ENCODE assay signal across 11 cellular contexts in genomic region chr14:52269100-52269499, GRCh38. TPM values are rescaled to one million over a fixed set of nuclear protein-coding genes. Genes with fewer than 3 reads are reported as not detected.
A peak's percentile ranks its signal among the peaks of the same experiment; 100 is the strongest.
DNase-seq lines count a peak whose midpoint lies in the region; ATAC-seq and TF ChIP-seq lines count a peak whose summit lies in the region.
"Had no signal": no experiment of that assay in that cellular context is flagged by ENCODE, and none has a peak within 500 bp of the region (broad histone marks: within the 10 kb centered on the region; RNA-seq: fewer than 3 reads in every experiment).

No MANE protein-coding gene starts in this region.

- H3K36me3 Mint-ChIP-seq in MCF 10A (ENCODE audit: insufficient read depth, unreplicated experiment): no peaks in the 10 kb centered on the region
- H3K36me3 Mint-ChIP-seq in naive B cell: no peaks in the 10 kb centered on the region

- no peak for ATAC-seq in naive B cell (ENCODE audit: low read depth in 2 of 2)

- in situ Hi-C loops in mammary epithelial cell (cut with MboI; ENCODE audit: low sequenced_read_pairs in 2 of 2): no loop called here
- in situ Hi-C loops in transverse colon (cut with MboI; ENCODE audit: low pct_ligation_motif_present in 1 of 4, low pct_unique_long_range_greater_than_20kb in 1 of 4, low sequenced_read_pairs in 3 of 4): loop anchor here in 2 of 4 donors (25.0 kb wide), 2 partner anchors 257 to 282 kb away; partner anchors contain the start of gene RTRAF (in 1 of the 2)

- H3K4me1 Mint-ChIP-seq in MCF 10A (ENCODE audit: insufficient read depth, unreplicated experiment) (peaks cover 12% of the 10 kb centered on the region), naive B cell (peaks cover 32 to 52% (median 39%) of the 10 kb centered on the region in 3 donors)

- H3K4me3 ChIP-seq in breast epithelium (peak overlapping the region; percentile 40 to 62 (median 46)), mammary epithelial cell (replicated peaks in 1 of 3; ENCODE audit: insufficient read depth in 1 of 3, low read depth in 2 of 3, low read length in 3 of 3) (no peak overlapping the region), transverse colon (peak overlapping the region; percentile 8 to 84 (median 52))

- no peak overlapping the region for H3K9ac ChIP-seq in mammary epithelial cell (ENCODE audit: insufficient read depth, low read length)

- H3K9me3 Mint-ChIP-seq in MCF 10A (ENCODE audit: unreplicated experiment) (no peaks in the 10 kb centered on the region), naive B cell (no peaks in the 10 kb centered on the region)

- H3K4me2 ChIP-seq in mammary epithelial cell (ENCODE audit: insufficient read depth, low read depth, low read length): peak overlapping the region; percentile 20

- H3K36me3 ChIP-seq in breast epithelium (no peaks in the 10 kb centered on the region), mammary epithelial cell (ENCODE audit: insufficient read depth, low read length) (no peaks in the 10 kb centered on the region), transverse colon (no peaks in the 10 kb centered on the region)

- intact Hi-C loops in breast epithelium (cut with DNase I; ENCODE audit: low total_unique reads): no loop called here
- intact Hi-C loops in MCF 10A (cut with micrococcal nuclease): no loop called here
- intact Hi-C loops in mammary epithelial cell (cut with micrococcal nuclease): no loop called here
- intact Hi-C loops in transverse colon (cut with DNase I; ENCODE audit: low total_unique reads): no loop called here

- no peaks in the 10 kb centered on the region for H4K20me1 ChIP-seq in mammary epithelial cell (ENCODE audit: insufficient read depth, low read length)

- BruUV-seq in MCF 10A (replicated peaks; lab: Mats Ljungman, UMichigan) (no TSS peak), mammary epithelial cell (replicated peaks; lab: Mats Ljungman, UMichigan) (no TSS peak)

- H2AFZ ChIP-seq in mammary epithelial cell (ENCODE audit: low read depth, low read length): no peak overlapping the region

- no peak for TF ChIP-seq POLR2A in breast epithelium (IDR thresholded peaks at IDR 0.05)
- TF ChIP-seq POLR2A in transverse colon (IDR thresholded peaks at IDR 0.05): no peak

- TF ChIP-seq EP300 in transverse colon (IDR thresholded peaks at IDR 0.05; ENCODE audit: low read depth): no peak

- H3K27me3 Mint-ChIP-seq in MCF 10A (ENCODE audit: insufficient read depth, unreplicated experiment) (no peaks in the 10 kb centered on the region), naive B cell (peaks cover 50 to 61% (median 56%) of the 10 kb centered on the region in 3 donors)

- 35% methylated on average over 15 of the region's 17 CpGs for WGBS in mammary epithelial cell (ENCODE audit: low coverage, missing lambda C conversion rate)
- WGBS in transverse colon (ENCODE audit: low coverage in 1 of 2), 2 donors: 28 to 47% methylated on average over 5 to 17 of the region's 17 CpGs

- H3K4me3 Mint-ChIP-seq in MCF 10A (ENCODE audit: unreplicated experiment) (no peak overlapping the region), naive B cell (peak overlapping the region in 7 of 8 donors; percentile 79 to 89 (median 88))

- no peak overlapping the region for H3K27ac ChIP-seq in breast epithelium
- H3K27ac ChIP-seq in mammary epithelial cell (ENCODE audit: insufficient read depth, low read depth, low read length): no peak overlapping the region
- peak overlapping the region; percentile 57 to 81 (median 71) for H3K27ac ChIP-seq in transverse colon

- H3K27me3 ChIP-seq in breast epithelium (peaks cover 0 to 21% of the 10 kb centered on the region in 2 donors), mammary epithelial cell (ENCODE audit: insufficient read depth, low read length) (peaks cover 23% of the 10 kb centered on the region), transverse colon (peaks cover 19% of the 10 kb centered on the region)

- no peak overlapping the region for H3K27ac Mint-ChIP-seq in MCF 10A (ENCODE audit: low read depth, unreplicated experiment)
- H3K27ac Mint-ChIP-seq in naive B cell: no peak overlapping the region

- TF ChIP-seq CTCF in breast epithelium (IDR thresholded peaks at IDR 0.05) (no peak), MCF 10A (IDR thresholded peaks at IDR 0.05; ENCODE audit: unreplicated experiment) (no peak), mammary epithelial cell (conservative IDR thresholded peaks at IDR 0.05 in 1 of 2, IDR thresholded peaks at IDR 0.05 in 1 of 2; ENCODE audit: extremely low read depth in 1 of 2, insufficient read depth in 1 of 2, low read depth in 1 of 2, low read length in 2 of 2) (no peak), transverse colon (IDR thresholded peaks at IDR 0.05) (no peak)

- H3K79me2 ChIP-seq in mammary epithelial cell (ENCODE audit: insufficient read depth, low read length): no peaks in the 10 kb centered on the region

- POLR2A ChIA-PET in MCF 10A (lab: Yijun Ruan, JAX): interaction anchor here (0.7 kb wide), 1 partner anchor 75 kb away, joined by 3 read pairs; no protein-coding TSS in a partner anchor

- CTCF ChIA-PET in MCF 10A (lab: Yijun Ruan, JAX): no interaction called here
- CTCF ChIA-PET in mammary epithelial cell (lab: Charles Lee; ENCODE audit: low non-redundant PET): no interaction called here

- DNase-seq in breast epithelium (ENCODE audit: low spot score in 2 of 2) (no peak), MCF 10A (ENCODE audit: unreplicated experiment) (no peak), mammary epithelial cell (no peak), naive B cell (no peak), transverse colon (peak; percentile 18), COLO668 (lab: John Stamatoyannopoulos, UW; ENCODE audit: unreplicated experiment) (no peak), Kasumi-1 (lab: John Stamatoyannopoulos, UW) (no peak)
- no peak for DNase-seq in central memory CD4-positive, alpha-beta T cell
- DNase-seq: NCI-H2029 treated with DMSO at 0.1 percent for 48 hours had no signal

- dilution Hi-C loops in mammary epithelial cell (cut with HindIII; ENCODE audit: low sequenced_read_pairs): no loop called here

- H3K4me1 ChIP-seq in breast epithelium (no peaks in the 10 kb centered on the region), mammary epithelial cell (ENCODE audit: insufficient read depth, low read length) (peaks cover 6% of the 10 kb centered on the region), transverse colon (peaks cover 0 to 48% (median 18%) of the 10 kb centered on the region in 4 donors)

- H3K9me3 ChIP-seq in breast epithelium (no peaks in the 10 kb centered on the region), mammary epithelial cell (replicated peaks; ENCODE audit: insufficient read depth, low read length) (no peaks in the 10 kb centered on the region), transverse colon (no peaks in the 10 kb centered on the region)

RNA-seq across cellular contexts. Expression of gene PTGDR, which starts 1.6 kb away (rescaled TPM):
- total RNA-seq in breast epithelium (1 to 10 TPM; 1.2 to 3.2 (median 1.3) TPM), MCF 10A (2022) (not detected in 2 replicates), mammary epithelial cell (not detected), transverse colon (10 to 100 TPM; 12.3 to 30.1 (median 28.3) TPM)
- polyA plus RNA-seq in mammary epithelial cell (not detected), naive B cell (ENCODE audit: low read depth in 6 of 6) (under 1 TPM in 4 of 6 donors, not detected in 2; 0.16 to 0.61 (median 0.23) TPM)
- not detected for polyA minus RNA-seq in mammary epithelial cell
- total RNA-seq: renal cortical epithelial cell had no signal
- polyA plus RNA-seq: BJ had no signal

RNA-seq across cellular contexts. Expression of gene PTGER2, which starts 45.0 kb away (rescaled TPM):
- total RNA-seq in breast epithelium (1 to 10 TPM; 1.8 to 5.9 (median 4.9) TPM), MCF 10A (2022) (0.12 TPM in 2 replicates), mammary epithelial cell (1 to 10 TPM in 1 of 2 donors, under 1 TPM in 1; 0.49 to 2.8 TPM), transverse colon (1 to 10 TPM; 1.1 to 9.4 (median 4.9) TPM)
- polyA plus RNA-seq in mammary epithelial cell (4.2 TPM), naive B cell (ENCODE audit: low read depth in 6 of 6) (under 1 TPM in 5 of 6 donors, not detected in 1; 0.23 to 0.88 (median 0.39) TPM)
- polyA minus RNA-seq in mammary epithelial cell: 2.6 TPM

Comparison
In these comparisons a context has a peak if more than half of its experiments do, and no peak if none do; other contexts are left out.
1. H3K4me3 ChIP-seq: peak in breast epithelium (3 of 3) and transverse colon (4 of 4); none in mammary epithelial cell (0 of 3).
2. H3K27ac ChIP-seq: peak in transverse colon (4 of 4); none in breast epithelium (0 of 2) and mammary epithelial cell (single experiment).